ENCODE assay signal across 17 cellular contexts in the genomic region with DNA sequence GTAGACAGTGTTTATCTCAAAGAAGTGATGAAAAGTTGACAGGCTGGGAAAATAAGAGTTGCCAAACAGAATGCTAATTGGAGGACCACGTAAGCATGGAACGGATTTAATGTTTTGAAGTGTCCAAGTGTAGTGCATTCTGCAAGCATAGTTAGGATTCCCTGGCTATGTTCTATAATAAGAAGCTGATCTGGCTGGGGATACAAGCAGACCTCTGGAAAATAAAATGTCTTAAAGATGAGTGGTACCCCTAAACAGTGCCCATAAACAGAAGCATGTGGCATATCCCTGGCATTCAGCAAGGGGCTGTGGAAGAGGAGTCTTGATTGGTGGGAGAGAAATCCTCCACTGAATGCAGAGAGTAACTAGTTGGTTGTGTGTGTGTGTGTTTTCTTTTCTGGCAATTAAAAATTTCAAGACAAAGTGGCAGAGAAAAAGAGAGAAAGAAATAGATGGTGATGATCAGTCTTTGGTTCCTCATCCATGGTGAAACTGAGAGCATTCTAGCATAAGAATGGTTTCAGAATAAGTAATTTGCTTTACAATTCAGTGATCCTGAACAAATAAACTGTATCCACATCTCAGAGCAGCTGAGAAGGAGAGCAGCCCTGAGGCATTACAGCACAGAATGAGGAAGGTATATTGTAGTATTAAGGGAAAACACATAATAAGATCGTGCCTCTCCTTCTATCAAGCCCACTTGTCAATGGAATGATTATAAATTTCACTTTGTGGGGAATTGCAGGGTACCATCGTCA. TPM values are rescaled to one million over a fixed set of nuclear protein-coding genes. Genes with fewer than 3 reads are reported as not detected.
DNase-seq lines count a peak whose midpoint lies in the region; ATAC-seq and TF ChIP-seq lines count a peak whose summit lies in the region.
"Had no signal": no experiment of that assay in that cellular context is flagged by ENCODE, and none has a peak within 500 bp of the region (broad histone marks: within the 10 kb centered on the region; RNA-seq: fewer than 3 reads in every experiment).

No MANE protein-coding gene starts in this region.

- H3K27ac ChIP-seq in H9 (ENCODE audit: insufficient read length, low read depth, low read length), result peak overlapping the region; percentile 41
- H3K27ac ChIP-seq: BLaER1, hepatocyte had no signal

- no peak overlapping the region for H3K14ac ChIP-seq in H9 (ENCODE audit: insufficient read depth, low read length)

- no peaks in the 10 kb centered on the region for H3K79me1 ChIP-seq in H9 (ENCODE audit: insufficient read depth, low read depth, low read length, poor library complexity, severe bottlenecking)

- POLR2A ChIA-PET in MCF 10A (lab: Yijun Ruan, JAX), result no interaction called here

- H3K36me3 Mint-ChIP-seq in H9 (ENCODE audit: insufficient read depth in 1 of 3, low read depth in 3 of 3), result peaks cover 0 to 5% (median 0%) of the 10 kb centered on the region in 3 experiments; a peak in 1 of 7 replicates
- H3K36me3 Mint-ChIP-seq in chondrocyte (ENCODE audit: low read depth), result no peaks in the 10 kb centered on the region
- H3K36me3 Mint-ChIP-seq in MCF 10A (ENCODE audit: insufficient read depth, unreplicated experiment), result no peaks in the 10 kb centered on the region
- H3K36me3 Mint-ChIP-seq in natural killer cell, result no peaks in the 10 kb centered on the region
- H3K36me3 Mint-ChIP-seq: activated CD8-positive, alpha-beta memory T cell treated with anti-CD3 and anti-CD28 coated beads, Interleukin-2, amount 10 ng/mL, durations not matched to agents 7 days and 5 days; activated naive CD4-positive, alpha-beta T cell treated with anti-CD3 and anti-CD28 coated beads, Interleukin-2, amount 50 U/mL, for 72 hours had no signal

- H3K23ac ChIP-seq in H9 (ENCODE audit: insufficient read length, low read depth, low read length), result no peak overlapping the region

- H3K27me3 Mint-ChIP-seq in H9 (ENCODE audit: low read depth) (no peaks in the 10 kb centered on the region), chondrocyte (ENCODE audit: low read depth) (no peaks in the 10 kb centered on the region), MCF 10A (ENCODE audit: insufficient read depth, unreplicated experiment) (peaks cover 63% of the 10 kb centered on the region), natural killer cell (ENCODE audit: low read depth in 2 of 2) (no peaks in the 10 kb centered on the region)
- H3K27me3 Mint-ChIP-seq: activated CD8-positive, alpha-beta memory T cell treated with anti-CD3 and anti-CD28 coated beads, Interleukin-2, amount 10 ng/mL, durations not matched to agents 7 days and 5 days; central memory CD8-positive, alpha-beta T cell had no signal

- CTCF ChIA-PET in MCF 10A (lab: Yijun Ruan, JAX), result no interaction called here

- no peaks in the 10 kb centered on the region for H3K79me2 ChIP-seq in H9 (ENCODE audit: insufficient read depth, low read length)
- H3K79me2 ChIP-seq: hepatocyte had no signal

- H3K4me1 Mint-ChIP-seq in H9 (peaks cover 41 to 42% of the 10 kb centered on the region in 2 experiments), chondrocyte (ENCODE audit: low read depth) (peaks cover 37% of the 10 kb centered on the region), MCF 10A (ENCODE audit: insufficient read depth, unreplicated experiment) (no peaks in the 10 kb centered on the region), natural killer cell (no peaks in the 10 kb centered on the region)
- H3K4me1 Mint-ChIP-seq: activated CD8-positive, alpha-beta memory T cell treated with anti-CD3 and anti-CD28 coated beads, Interleukin-2, amount 10 ng/mL, durations not matched to agents 7 days and 5 days; central memory CD8-positive, alpha-beta T cell had no signal

- no peak for TF ChIP-seq CTCF in H9 (conservative IDR thresholded peaks at IDR 0.05)
- no peak for TF ChIP-seq CTCF in chondrocyte (IDR thresholded peaks at IDR 0.05)
- TF ChIP-seq CTCF in MCF 10A (IDR thresholded peaks at IDR 0.05; ENCODE audit: unreplicated experiment), result no peak
- no peak for TF ChIP-seq CTCF in natural killer cell (IDR thresholded peaks at IDR 0.05)

- H2BK120ac ChIP-seq in H9 (ENCODE audit: low read depth, low read length, poor library complexity, severe bottlenecking), result no peak overlapping the region

- H3K9me3 Mint-ChIP-seq in H9 (no peaks in the 10 kb centered on the region), chondrocyte (ENCODE audit: low read depth) (no peaks in the 10 kb centered on the region), MCF 10A (ENCODE audit: unreplicated experiment) (no peaks in the 10 kb centered on the region), natural killer cell (peaks cover 0 to 3% of the 10 kb centered on the region in 2 donors)

- H4K5ac ChIP-seq in H9 (ENCODE audit: insufficient read length, low read depth, low read length), result no peak overlapping the region

- no peak overlapping the region for H3K18ac ChIP-seq in H9 (ENCODE audit: insufficient read length, low read depth, low read length)

- no peak overlapping the region for H3K9ac ChIP-seq in H9 (ENCODE audit: extremely low read depth, insufficient read length, low read length)
- H3K9ac ChIP-seq: BLaER1, SK-N-SH had no signal

- intact Hi-C loops in MCF 10A (cut with micrococcal nuclease), result loop anchor here (10.0 kb wide), 1 partner anchor 1221 kb away; no protein-coding TSS in a partner anchor
- intact Hi-C loops in natural killer cell (cut with micrococcal nuclease), result no loop called here

- no peak overlapping the region for H4K91ac ChIP-seq in H9 (ENCODE audit: insufficient read length, low read depth, low read length)

- H4K20me1 ChIP-seq in H9 (ENCODE audit: control insufficient read depth, insufficient read depth, insufficient read length), result no peaks in the 10 kb centered on the region
- H4K20me1 ChIP-seq: BLaER1 had no signal

- H2AK5ac ChIP-seq in H9 (ENCODE audit: insufficient read length, low read length), result no peak overlapping the region

- no peaks in the 10 kb centered on the region for H3K23me2 ChIP-seq in H9 (ENCODE audit: insufficient read length, low read depth, low read length, poor library complexity, severe bottlenecking)

- H3K9me3 ChIP-seq in H9 (ENCODE audit: control insufficient read depth, low read depth, low read length), result no peaks in the 10 kb centered on the region
- H3K9me3 ChIP-seq: BLaER1, MG63, SK-N-SH had no signal

- DNase-seq in H9 (no peak), chondrocyte (ENCODE audit: low spot score) (no peak), left lobe of liver (ENCODE audit: low spot score) (no peak), MCF 10A (ENCODE audit: unreplicated experiment) (no peak), natural killer cell (no peak)
- DNase-seq in stimulated activated naive CD4-positive, alpha-beta T cell treated with Interleukin-2 at 50 U/mL for 16 hours (lab: John Stamatoyannopoulos, UW), result no peak
- DNase-seq: activated CD8-positive, alpha-beta memory T cell treated with anti-CD3 and anti-CD28 coated beads, Interleukin-2, amount 10 ng/mL, durations not matched to agents 7 days and 5 days; MG63; SK-N-SH had no signal

- no CpG with 5 or more reads among the region's 4 CpGs for WGBS in H9 (ENCODE audit: extremely low coverage, insufficient read length, low lambda C conversion rate)

- BruUV-seq in MCF 10A (replicated peaks; lab: Mats Ljungman, UMichigan), result no TSS peak

- peaks cover 2% of the 10 kb centered on the region; the same call in 1 of the 2 replicates for H3K4me1 ChIP-seq in H9 (ENCODE audit: insufficient read depth, low read length)
- H3K4me1 ChIP-seq: BLaER1 had no signal

- no peak overlapping the region for H4K8ac ChIP-seq in H9 (replicated peaks; ENCODE audit: insufficient read length, low read depth, low read length)

- H2BK20ac ChIP-seq in H9 (ENCODE audit: low read depth, low read length, poor library complexity, severe bottlenecking), result no peak overlapping the region

- H2BK12ac ChIP-seq in H9 (ENCODE audit: insufficient read length, low read depth, low read length), result no peak overlapping the region

- no peak overlapping the region for H2BK5ac ChIP-seq in H9 (ENCODE audit: insufficient read length, low read length)

- no peak overlapping the region for H3K4me3 Mint-ChIP-seq in H9
- no peak overlapping the region for H3K4me3 Mint-ChIP-seq in chondrocyte (ENCODE audit: unreplicated experiment)
- H3K4me3 Mint-ChIP-seq in MCF 10A (ENCODE audit: unreplicated experiment), result no peak overlapping the region
- no peak overlapping the region for H3K4me3 Mint-ChIP-seq in natural killer cell
- H3K4me3 Mint-ChIP-seq: activated CD8-positive, alpha-beta memory T cell treated with anti-CD3 and anti-CD28 coated beads, Interleukin-2, amount 10 ng/mL, durations not matched to agents 7 days and 5 days; central memory CD8-positive, alpha-beta T cell had no signal

- H3T11ph ChIP-seq in H9 (ENCODE audit: low read length), result no peak overlapping the region

- no peak overlapping the region for H2AFZ ChIP-seq in H9 (ENCODE audit: low read length)
- H2AFZ ChIP-seq: hepatocyte had no signal

- peak overlapping the region in 2 of 3 experiments; percentile 21 to 99; a peak in 4 of 7 replicates for H3K27ac Mint-ChIP-seq in H9
- H3K27ac Mint-ChIP-seq in chondrocyte (ENCODE audit: unreplicated experiment), result peak overlapping the region; percentile 41
- H3K27ac Mint-ChIP-seq in MCF 10A (ENCODE audit: low read depth, unreplicated experiment), result no peak overlapping the region
- H3K27ac Mint-ChIP-seq in natural killer cell, result no peak overlapping the region
- H3K27ac Mint-ChIP-seq: activated CD8-positive, alpha-beta memory T cell treated with anti-CD3 and anti-CD28 coated beads, Interleukin-2, amount 10 ng/mL, durations not matched to agents 7 days and 5 days; activated naive CD4-positive, alpha-beta T cell treated with anti-CD3 and anti-CD28 coated beads, Interleukin-2, amount 50 U/mL, for 72 hours had no signal

- H3K56ac ChIP-seq in H9 (ENCODE audit: insufficient read length, low read depth, low read length), result no peak overlapping the region

- H3K4ac ChIP-seq in H9 (ENCODE audit: low read depth, low read length), result no peak overlapping the region

- H3K4me2 ChIP-seq in H9 (ENCODE audit: insufficient read depth, insufficient read length, low read length), result peak overlapping the region; percentile 46
- H3K4me2 ChIP-seq: BLaER1, hepatocyte, SK-N-SH had no signal

- ATAC-seq in GM18870 (IDR thresholded peaks at IDR 0.05; ENCODE audit: unreplicated experiment), result peak; percentile 73
- peak; percentile 96 for ATAC-seq in HG03159 (IDR thresholded peaks at IDR 0.05; ENCODE audit: unreplicated experiment)
- ATAC-seq in left lobe of liver, result no peak
- no peak for ATAC-seq in natural killer cell
- ATAC-seq: activated CD8-positive, alpha-beta memory T cell treated with anti-CD3 and anti-CD28 coated beads, Interleukin-2, amount 10 ng/mL, durations not matched to agents 7 days and 5 days; activated naive CD4-positive, alpha-beta T cell treated with anti-CD3 and anti-CD28 coated beads, Interleukin-2, amount 50 U/mL, for 72 hours; esophagus mucosa had no signal

- H3K27me3 ChIP-seq in H9 (ENCODE audit: insufficient read depth, low read length), result no peaks in the 10 kb centered on the region
- H3K27me3 ChIP-seq: BLaER1, hepatocyte, MG63 had no signal

- no peak overlapping the region for H2BK15ac ChIP-seq in H9 (ENCODE audit: low read depth, low read length)

RNA-seq across cellular contexts. Expression of gene LUZP2, which starts 17.2 kb away (rescaled TPM):
- total RNA-seq in H9 (2021), result 25.4 and 25.7 TPM in 2 replicates
- total RNA-seq in chondrocyte, result 12.3 to 34.3 TPM (median 13.9 TPM) in 3 replicates
- not detected for total RNA-seq in left lobe of liver
- total RNA-seq in MCF 10A (2022), result not detected in 2 replicates
- not detected for total RNA-seq in natural killer cell
- total RNA-seq: activated CD8-positive, alpha-beta memory T cell treated with anti-CD3 and anti-CD28 coated beads, Interleukin-2, amount 10 ng/mL, durations not matched to agents 7 days and 5 days; activated naive CD4-positive, alpha-beta T cell treated with anti-CD3 and anti-CD28 coated beads, Interleukin-2, amount 50 U/mL, for 72 hours; Daoy had no signal

Comparison
In these comparisons a context has a peak if more than half of its experiments do, and no peak if none do; other contexts are left out.
1. ATAC-seq: peak in GM18870 (single experiment) and HG03159 (single experiment); none in left lobe of liver (single experiment) and natural killer cell (0 of 3).
2. H3K27ac Mint-ChIP-seq: peak in H9 (2 of 3) and chondrocyte (single experiment); none in MCF 10A (single experiment) and natural killer cell (0 of 2).
3. RNA of gene LUZP2, which starts 17.2 kb away (total RNA-seq): 25.4 to 25.7 TPM in H9 and 12.3 to 34.3 TPM in chondrocyte; not detected in left lobe of liver (single experiment), not detected in MCF 10A and not detected in natural killer cell; every median in the first group is over 10 times any median in the second.